Comparison of ENCODE assay signal across 8 cellular contexts in the genomic region with DNA sequence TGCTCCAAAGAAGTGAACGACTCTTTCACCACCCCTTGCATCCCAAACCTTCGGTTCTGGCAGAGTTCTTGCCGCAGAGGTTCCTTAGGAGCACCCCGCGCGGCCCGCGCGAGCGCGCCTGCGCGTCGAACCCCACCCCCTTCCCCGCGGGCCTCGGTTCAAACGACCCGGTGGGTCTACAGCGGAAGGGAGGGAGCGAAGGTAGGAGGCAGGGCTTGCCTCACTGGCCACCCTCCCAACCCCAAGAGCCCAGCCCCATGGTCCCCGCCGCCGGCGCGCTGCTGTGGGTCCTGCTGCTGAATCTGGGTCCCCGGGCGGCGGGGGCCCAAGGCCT. TPM values are rescaled to one million over a fixed set of nuclear protein-coding genes. Genes with fewer than 3 reads are reported as not detected.
DNase-seq lines count a peak whose midpoint lies in the region; ATAC-seq and TF ChIP-seq lines count a peak whose summit lies in the region.

A gene with protein sequence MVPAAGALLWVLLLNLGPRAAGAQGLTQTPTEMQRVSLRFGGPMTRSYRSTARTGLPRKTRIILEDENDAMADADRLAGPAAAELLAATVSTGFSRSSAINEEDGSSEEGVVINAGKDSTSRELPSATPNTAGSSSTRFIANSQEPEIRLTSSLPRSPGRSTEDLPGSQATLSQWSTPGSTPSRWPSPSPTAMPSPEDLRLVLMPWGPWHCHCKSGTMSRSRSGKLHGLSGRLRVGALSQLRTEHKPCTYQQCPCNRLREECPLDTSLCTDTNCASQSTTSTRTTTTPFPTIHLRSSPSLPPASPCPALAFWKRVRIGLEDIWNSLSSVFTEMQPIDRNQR (plus strand): TSS at position 161 of the 334 bp plus-strand sequence. CDS start 97 bp downstream, at position 258.

- peaks cover 32% of the 10 kb centered on the region for H3F3A ChIP-seq in PC-9 (ENCODE audit: insufficient read depth, low read depth)

- H3K36me3 ChIP-seq in PC-9 (ENCODE audit: low read depth): 0 out of 2 replicates have a peak, but pooled peaks cover 5% of the 10 kb centered on the region

- DNase-seq in AG08395 (ENCODE audit: low spot score) (peak; percentile 93), HPDE6-E6E7 (ENCODE audit: extremely low spot score) (peak; percentile 46), PC-9 (peak in 1 of 2 experiments; percentile 70), foreskin fibroblast (peak; percentile 60 to 89), ureter (ENCODE audit: low spot score) (peak; percentile 77)
- DNase-seq in activated naive CD4-positive, alpha-beta T cell (lab: John Stamatoyannopoulos, UW): peak in 3 of 4 experiments; percentile 17 to 53 (median 37)

- peaks cover 15% of the 10 kb centered on the region for H3K36me3 Mint-ChIP-seq in nephron (ENCODE audit: low read depth)

- intact Hi-C loops in PC-9 (cut with micrococcal nuclease; ENCODE audit: unreplicated experiment): loop anchor here (1.0 kb wide), 1 partner anchor 39 kb away; a partner anchor contains a TSS

- peak within 1 kb of the TSS; percentile 9 for H3K27ac ChIP-seq in PC-9

- CTCF ChIA-PET in PC-9 (lab: Charles Lee): interaction anchor here (0.6 to 1.1 kb wide), 3 partner anchors 10 to 1943 kb away, joined by 3 to 5 read pairs (median 5); no protein-coding TSS in a partner anchor

- no peaks in the 10 kb centered on the region for H3K27me3 ChIP-seq in PC-9 (ENCODE audit: insufficient read depth, low read depth)

- H3K4me2 ChIP-seq in PC-9: peak within 1 kb of the TSS; percentile 97

- TF ChIP-seq CTCF in PC-9 (conservative IDR thresholded peaks at IDR 0.05): no peak
- TF ChIP-seq CTCF in foreskin fibroblast (IDR thresholded peaks at IDR 0.05; ENCODE audit: low read depth, low read length): no peak
- no peak for TF ChIP-seq CTCF in nephron (IDR thresholded peaks at IDR 0.05; ENCODE audit: unreplicated experiment in 3 of 3)

- no peaks in the 10 kb centered on the region for H3K27me3 Mint-ChIP-seq in nephron (ENCODE audit: low read depth)

- no TSS peak for BruUV-seq in PC-9 (replicated peaks; lab: Mats Ljungman, UMichigan)

- peak within 1 kb of the TSS; percentile 98 to 99 (median 99) for H3K4me3 Mint-ChIP-seq in nephron

- H3K9me3 ChIP-seq in PC-9 (ENCODE audit: insufficient read depth, low read depth): no peaks in the 10 kb centered on the region

- H4K20me1 ChIP-seq in PC-9 (ENCODE audit: insufficient read depth): no peaks in the 10 kb centered on the region

- peak; percentile 20 for ATAC-seq in GM18873 (IDR thresholded peaks at IDR 0.05; ENCODE audit: low FRiP score, unreplicated experiment)

- no peaks in the 10 kb centered on the region for H3K9me3 Mint-ChIP-seq in nephron

- peak within 1 kb of the TSS; percentile 66 for H3K4me3 ChIP-seq in PC-9
- H3K4me3 ChIP-seq in foreskin fibroblast (ENCODE audit: low read depth in 1 of 2, low read length in 2 of 2): peak within 1 kb of the TSS; percentile 72 to 84

- H3K27ac Mint-ChIP-seq in nephron: peak within 1 kb of the TSS; percentile 90 to 99 (median 95)

- POLR2A ChIA-PET in PC-9 (lab: Charles Lee; ENCODE audit: unreplicated experiment): interaction anchor here (0.6 to 0.7 kb wide), 2 partner anchors 41 to 101 kb away, joined by 3 to 4 read pairs; no protein-coding TSS in a partner anchor

- H3K4me1 Mint-ChIP-seq in nephron: peaks cover 35% of the 10 kb centered on the region

- H2AFZ ChIP-seq in PC-9: peak within 1 kb of the TSS; percentile 89

- no peaks in the 10 kb centered on the region for H3K9me2 ChIP-seq in PC-9 (ENCODE audit: insufficient read depth)

- H3K79me2 ChIP-seq in PC-9 (ENCODE audit: low read depth): no peaks in the 10 kb centered on the region

- H3K4me1 ChIP-seq in PC-9 (replicated peaks; ENCODE audit: insufficient read depth): peaks cover 5% of the 10 kb centered on the region

RNA-seq across cellular contexts. Expression of the gene that starts here (rescaled TPM):
- 1.8 and 2.3 TPM in 2 replicates for total RNA-seq in PC-9 (2021)
- total RNA-seq in ureter: 5.9 TPM
